Comparison of ENCODE assay signal across 28 cellular contexts in genomic region chr21:31288191-31288590, GRCh38.
"Had no signal": no experiment of that assay in that cellular context is flagged by ENCODE, and none has a peak within 500 bp of the region (broad histone marks: within the 10 kb centered on the region; RNA-seq: fewer than 3 reads in every experiment).

No MANE protein-coding gene starts in this region.

- H3K79me2 ChIP-seq: parathyroid adenoma had no signal

- H3K4me2 ChIP-seq: neural progenitor cell, smooth muscle cell had no signal

- DNase-seq: natural killer cell; occipital lobe; ovary; posterior cingulate gyrus; psoas muscle; right cardiac atrium; spleen; stimulated activated CD4-positive, alpha-beta T cell treated with anti-CD3 and anti-CD28 coated beads, Interleukin-12 subunit alpha, Interleukin-12 subunit beta, amount 100 ng/mL, for 4 hours; stimulated activated CD4-positive, alpha-beta T cell treated with anti-CD3 and anti-CD28 coated beads, Interleukin-1b, Interleukin-23, amount 100 ng/mL, for 48 hours; stimulated activated CD4-positive, alpha-beta T cell treated with anti-CD3 and anti-CD28 coated beads, Interleukin-4, amount 100 ng/mL, for 1 hour; stimulated activated CD4-positive, alpha-beta T cell treated with anti-CD3 and anti-CD28 coated beads, Interleukin-4, amount 100 ng/mL, for 4 hours; stimulated activated CD8-positive, alpha-beta memory T cell treated with anti-CD3 and anti-CD28 coated beads, Interleukin-4, amount 100 ng/mL, for 48 hours; stimulated activated naive CD4-positive, alpha-beta T cell; stimulated activated naive CD8-positive, alpha-beta T cell treated with anti-CD3 and anti-CD28 coated beads, Interleukin-15, amount 100 ng/mL, for 72 hours; stimulated activated naive CD8-positive, alpha-beta T cell treated with anti-CD3 and anti-CD28 coated beads, Interleukin-15, Interleukin-2, amounts not matched to agents 100 U/mL and 50 U/mL, for 24 hours; substantia nigra; testis; tibial artery; transverse colon; upper lobe of right lung; uterus had no signal

- H3K9ac ChIP-seq: neural progenitor cell, parathyroid adenoma had no signal

- H3K4me1 ChIP-seq: neural progenitor cell, parathyroid adenoma, psoas muscle, spleen, suprapubic skin, tibial artery, transverse colon, upper lobe of right lung, uterus had no signal

- H3K9me3 ChIP-seq: ovary, psoas muscle, suprapubic skin, testis, tibial artery, transverse colon, upper lobe of right lung, uterus had no signal

- H2AFZ ChIP-seq: neural progenitor cell, parathyroid adenoma had no signal

- H3K4me3 ChIP-seq: neural progenitor cell, ovary, psoas muscle, skin epidermis, smooth muscle cell, spleen, suprapubic skin, testis, tibial artery, transverse colon, upper lobe of right lung, uterus had no signal

- H3K27me3 ChIP-seq: neural progenitor cell, ovary, spleen, suprapubic skin, testis, tibial artery, transverse colon, upper lobe of right lung, uterus had no signal

- H3K36me3 ChIP-seq: neural progenitor cell, ovary, spleen, suprapubic skin, tibial artery, transverse colon, upper lobe of right lung, uterus had no signal

- ATAC-seq: natural killer cell; psoas muscle; right cardiac atrium; sciatic nerve; stimulated activated memory B cell treated with anti-CD40 and anti-IgM and Interleukin-4, amounts not matched to agents 10 μg/mL and 1 μg/mL and 100 μg/mL, for 72 hours; stimulated activated naive CD8-positive, alpha-beta T cell treated with anti-CD3 and anti-CD28 coated beads, Interleukin-15, amount 100 ng/mL, for 72 hours; stimulated activated naive CD8-positive, alpha-beta T cell treated with anti-CD3 and anti-CD28 coated beads, Interleukin-15, Interleukin-2, amounts not matched to agents 100 U/mL and 50 U/mL, for 24 hours; upper lobe of right lung had no signal

- H3K27ac ChIP-seq: neural progenitor cell, ovary, parathyroid adenoma, psoas muscle, skin epidermis, spleen, suprapubic skin, testis, tibial artery, transverse colon, upper lobe of right lung, uterus had no signal
